10 cellular contexts compared by ENCODE assay signal in the genomic region with DNA sequence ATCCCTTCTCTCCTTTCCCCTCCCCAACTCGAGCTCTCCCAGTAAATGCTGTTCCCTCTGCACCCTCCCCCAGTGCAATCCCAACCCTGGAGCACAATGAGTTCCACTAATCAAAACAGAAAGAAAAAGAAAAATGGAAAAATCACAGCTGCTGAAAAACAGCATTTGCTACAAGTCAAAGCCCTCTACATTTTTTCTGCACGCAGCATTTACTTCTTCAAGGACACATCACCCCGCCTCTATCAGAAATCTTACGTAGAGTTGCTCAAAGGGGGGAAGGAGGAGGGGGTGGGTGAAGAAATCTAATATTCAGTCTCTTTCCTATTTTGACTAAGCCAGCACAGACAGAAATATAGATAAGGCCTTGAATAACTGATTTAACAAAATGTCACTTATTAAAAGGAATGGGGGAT. TPM values are rescaled to one million over a fixed set of nuclear protein-coding genes. Genes with fewer than 3 reads are reported as not detected.
DNase-seq lines count a peak whose midpoint lies in the region; ATAC-seq and TF ChIP-seq lines count a peak whose summit lies in the region.
"Had no signal": no experiment of that assay in that cellular context is flagged by ENCODE, and none has a peak within 500 bp of the region (broad histone marks: within the 10 kb centered on the region; RNA-seq: fewer than 3 reads in every experiment).

No MANE protein-coding gene starts in this region.

- H3K4me3 Mint-ChIP-seq in T-helper 1 cell treated with Interleukin-12 subunit alpha and Interleukin-12 subunit beta and Interleukin-4 antibody, amounts not matched to agents 30 μg/mL and 1 μg/mL, for 36 hours, result no peak overlapping the region
- H3K4me3 Mint-ChIP-seq in chondrocyte (ENCODE audit: unreplicated experiment), result peak overlapping the region; percentile 8
- H3K4me3 Mint-ChIP-seq: activated naive CD8-positive, alpha-beta T cell treated with anti-CD3 and anti-CD28 coated beads, Interleukin-2, amount 10 ng/mL, durations not matched to agents 7 days and 5 days had no signal

- no peaks in the 10 kb centered on the region for H3K27me3 Mint-ChIP-seq in T-helper 1 cell treated with Interleukin-12 subunit alpha and Interleukin-12 subunit beta and Interleukin-4 antibody, amounts not matched to agents 30 μg/mL and 1 μg/mL, for 36 hours (ENCODE audit: low read depth)
- no peaks in the 10 kb centered on the region for H3K27me3 Mint-ChIP-seq in chondrocyte (ENCODE audit: low read depth)

- TF ChIP-seq CTCF in chondrocyte (IDR thresholded peaks at IDR 0.05) (no peak), left lung (IDR thresholded peaks at IDR 0.05) (no peak), testis (IDR thresholded peaks at IDR 0.05) (no peak)

- peak; percentile 33 for ATAC-seq in left lung
- ATAC-seq in HG02938 (IDR thresholded peaks at IDR 0.05; ENCODE audit: unreplicated experiment), result no peak
- ATAC-seq in GM19463 (IDR thresholded peaks at IDR 0.05; ENCODE audit: unreplicated experiment), result no peak

- H3K36me3 Mint-ChIP-seq in T-helper 1 cell treated with Interleukin-12 subunit alpha and Interleukin-12 subunit beta and Interleukin-4 antibody, amounts not matched to agents 30 μg/mL and 1 μg/mL, for 36 hours (ENCODE audit: low read depth), result peaks cover 30% of the 10 kb centered on the region
- H3K36me3 Mint-ChIP-seq in chondrocyte (ENCODE audit: low read depth), result no peaks in the 10 kb centered on the region

- H3K27me3 ChIP-seq in left lung (no peaks in the 10 kb centered on the region), testis (no peaks in the 10 kb centered on the region)

- peak overlapping the region; percentile 35 for H3K27ac Mint-ChIP-seq in T-helper 1 cell treated with Interleukin-12 subunit alpha and Interleukin-12 subunit beta and Interleukin-4 antibody, amounts not matched to agents 30 μg/mL and 1 μg/mL, for 36 hours
- peak overlapping the region; percentile 55 for H3K27ac Mint-ChIP-seq in chondrocyte (ENCODE audit: unreplicated experiment)
- H3K27ac Mint-ChIP-seq: activated naive CD8-positive, alpha-beta T cell treated with anti-CD3 and anti-CD28 coated beads, Interleukin-2, amount 10 ng/mL, durations not matched to agents 7 days and 5 days had no signal

- H3K4me1 ChIP-seq in left lung (peaks cover 7 to 8% of the 10 kb centered on the region in 2 donors), testis (peaks cover 59% of the 10 kb centered on the region)

- intact Hi-C loops in left lung (cut with DNase I), result no loop called here
- intact Hi-C loops in testis (cut with DNase I; ENCODE audit: low total_unique reads), result no loop called here

- H3K36me3 ChIP-seq in left lung (no peaks in the 10 kb centered on the region), testis (ENCODE audit: low read depth, missing control alignments) (no peaks in the 10 kb centered on the region)

- H3K27ac ChIP-seq in left lung, result peak overlapping the region in 1 of 2 donors; percentile 24
- peak overlapping the region; percentile 67 to 83 for H3K27ac ChIP-seq in testis

- WGBS in testis, 2 donors, result 28 to 40% methylated on average over 4 of the region's 4 CpGs

- DNase-seq in T-helper 1 cell (no peak), chondrocyte (ENCODE audit: low spot score) (no peak), left lung (no peak), testis (peak; percentile 70), CD1c-positive myeloid dendritic cell (ENCODE audit: extremely low spot score) (no peak)
- DNase-seq: activated naive CD8-positive, alpha-beta T cell treated with anti-CD3 and anti-CD28 coated beads, Interleukin-2, amount 10 ng/mL, durations not matched to agents 7 days and 5 days had no signal

- TF ChIP-seq POLR2A in testis (IDR thresholded peaks at IDR 0.05), result no peak

- H3K9me3 ChIP-seq in left lung (no peaks in the 10 kb centered on the region), testis (no peaks in the 10 kb centered on the region)

- no peaks in the 10 kb centered on the region for H3K9me3 Mint-ChIP-seq in T-helper 1 cell treated with Interleukin-12 subunit alpha and Interleukin-12 subunit beta and Interleukin-4 antibody, amounts not matched to agents 30 μg/mL and 1 μg/mL, for 36 hours
- H3K9me3 Mint-ChIP-seq in chondrocyte (ENCODE audit: low read depth), result no peaks in the 10 kb centered on the region
- H3K9me3 Mint-ChIP-seq: activated naive CD8-positive, alpha-beta T cell treated with anti-CD3 and anti-CD28 coated beads, Interleukin-2, amount 10 ng/mL, durations not matched to agents 7 days and 5 days had no signal

- peaks cover 34% of the 10 kb centered on the region for H3K4me1 Mint-ChIP-seq in T-helper 1 cell treated with Interleukin-12 subunit alpha and Interleukin-12 subunit beta and Interleukin-4 antibody, amounts not matched to agents 30 μg/mL and 1 μg/mL, for 36 hours (ENCODE audit: low read depth)
- H3K4me1 Mint-ChIP-seq in chondrocyte (ENCODE audit: low read depth), result peaks cover 25% of the 10 kb centered on the region

- no peak overlapping the region for H3K4me3 ChIP-seq in left lung
- no peak overlapping the region for H3K4me3 ChIP-seq in testis
- H3K4me3 ChIP-seq: lung had no signal

RNA-seq across cellular contexts. Expression of gene TRERF1, which starts 10.7 kb away (rescaled TPM):
- total RNA-seq in chondrocyte (1.8 to 3.3 TPM (median 2.4 TPM) in 3 replicates), left lung (1 to 10 TPM; 3.7 to 6.7 TPM), testis (10 to 100 TPM; 40.4 to 49.1 TPM)
- 13.7 TPM for polyA plus RNA-seq in testis (ENCODE audit: insufficient read depth, low read depth, low replicate concordance)
